In genomic region chr14:61345144-61345482, GRCh38 we compare ENCODE assay signal across 12 cellular contexts. TPM values are rescaled to one million over a fixed set of nuclear protein-coding genes. Genes with fewer than 3 reads are reported as not detected.
DNase-seq lines count a peak whose midpoint lies in the region; ATAC-seq and TF ChIP-seq lines count a peak whose summit lies in the region.
"Had no signal": no experiment of that assay in that cellular context is flagged by ENCODE, and none has a peak within 500 bp of the region (broad histone marks: within the 10 kb centered on the region; RNA-seq: fewer than 3 reads in every experiment).

No MANE protein-coding gene starts in this region.

- peak overlapping the region; percentile 84 to 94 for H3K4me3 Mint-ChIP-seq in activated T-cell treated with anti-CD3 and anti-CD28 coated beads, Interleukin-2, amount 50 U/mL, for 72 hours
- peak overlapping the region; percentile 75 to 80 for H3K4me3 Mint-ChIP-seq in effector memory CD8-positive, alpha-beta T cell

- H3K9me3 ChIP-seq in Peyer's patch, result no peaks in the 10 kb centered on the region
- no peaks in the 10 kb centered on the region for H3K9me3 ChIP-seq in stomach
- H3K9me3 ChIP-seq: testis had no signal

- peaks cover 0 to 5% (median 0%) of the 10 kb centered on the region in 4 donors for H3K4me1 ChIP-seq in Peyer's patch
- peaks cover 0 to 36% (median 0%) of the 10 kb centered on the region in 4 donors for H3K4me1 ChIP-seq in stomach
- H3K4me1 ChIP-seq: testis had no signal

- no peak for TF ChIP-seq CTCF in Peyer's patch (IDR thresholded peaks at IDR 0.05)
- TF ChIP-seq CTCF in stomach (IDR thresholded peaks at IDR 0.05), result no peak

- no peaks in the 10 kb centered on the region for H3K27me3 ChIP-seq in Peyer's patch
- no peaks in the 10 kb centered on the region for H3K27me3 ChIP-seq in stomach
- H3K27me3 ChIP-seq: hepatocyte, testis had no signal

- no peaks in the 10 kb centered on the region for H3K27me3 Mint-ChIP-seq in activated T-cell treated with anti-CD3 and anti-CD28 coated beads, Interleukin-2, amount 50 U/mL, for 72 hours (ENCODE audit: low read depth)
- no peaks in the 10 kb centered on the region for H3K27me3 Mint-ChIP-seq in effector memory CD8-positive, alpha-beta T cell

- peaks cover 100% of the 10 kb centered on the region for H3K4me1 Mint-ChIP-seq in activated T-cell treated with anti-CD3 and anti-CD28 coated beads, Interleukin-2, amount 50 U/mL, for 72 hours (ENCODE audit: low read depth)
- H3K4me1 Mint-ChIP-seq in effector memory CD8-positive, alpha-beta T cell (ENCODE audit: low read depth in 2 of 2), result peaks cover 90 to 95% of the 10 kb centered on the region in 2 donors

- TF ChIP-seq EP300 in stomach (IDR thresholded peaks at IDR 0.05), result no peak

- H3K27ac ChIP-seq in Peyer's patch (peak overlapping the region; percentile 25 to 67 (median 44)), stomach (peak overlapping the region in 4 of 5 donors; percentile 52 to 77 (median 70))
- H3K27ac ChIP-seq: hepatocyte, testis had no signal

- TF ChIP-seq POLR2A in Peyer's patch (IDR thresholded peaks at IDR 0.05), result no peak
- TF ChIP-seq POLR2A in stomach (IDR thresholded peaks at IDR 0.05), result no peak

- no peak overlapping the region for H3K4me3 ChIP-seq in Peyer's patch
- no peak overlapping the region for H3K4me3 ChIP-seq in stomach
- H3K4me3 ChIP-seq: hepatocyte, testis had no signal

- DNase-seq in activated T-cell treated with anti-CD3 and anti-CD28 coated beads, Interleukin-2, amount 50 U/mL, for 72 hours, result no peak
- no peak for DNase-seq in activated T-cell treated with anti-CD3 and anti-CD28 coated beads, Interleukin-2, amount 50 U/mL, for 48 hours
- no peak for DNase-seq in Peyer's patch
- DNase-seq in effector memory CD8-positive, alpha-beta T cell, result no peak
- no peak for DNase-seq in stomach
- no peak for DNase-seq in activated effector memory CD4-positive, alpha-beta T cell treated with Interleukin-2 at 50 U/mL for 16 hours
- DNase-seq in NCI-H2107 (lab: John Stamatoyannopoulos, UW), result no peak
- DNase-seq: HCEC 1CT, NCI-H345, testis had no signal

- intact Hi-C loops in stomach (cut with DNase I; ENCODE audit: low total_unique reads), result no loop called here

- H3K36me3 ChIP-seq in Peyer's patch, result no peaks in the 10 kb centered on the region
- H3K36me3 ChIP-seq in stomach, result no peaks in the 10 kb centered on the region

- ATAC-seq in activated T-cell treated with anti-CD3 and anti-CD28 coated beads, Interleukin-2, amount 50 U/mL, for 72 hours (replicated peaks in 1 of 2), result no peak
- no peak for ATAC-seq in effector memory CD8-positive, alpha-beta T cell (replicated peaks)
- no peak for ATAC-seq in HG03354 (IDR thresholded peaks at IDR 0.05; ENCODE audit: poor library complexity, severe bottlenecking, unreplicated experiment)

- peaks cover 10 to 14% of the 10 kb centered on the region in 2 donors for H3K36me3 Mint-ChIP-seq in activated T-cell treated with anti-CD3 and anti-CD28 coated beads, Interleukin-2, amount 50 U/mL, for 72 hours (ENCODE audit: insufficient read depth in 2 of 2)
- H3K36me3 Mint-ChIP-seq in effector memory CD8-positive, alpha-beta T cell (ENCODE audit: insufficient read depth), result peaks cover 63% of the 10 kb centered on the region

- peak overlapping the region; percentile 99 for H3K27ac Mint-ChIP-seq in activated T-cell treated with anti-CD3 and anti-CD28 coated beads, Interleukin-2, amount 50 U/mL, for 72 hours
- H3K27ac Mint-ChIP-seq in effector memory CD8-positive, alpha-beta T cell, result peak overlapping the region; percentile 94 to 95

- 58 to 75% (median 70%) methylated on average over 2 of the region's 2 CpGs for WGBS in stomach, 5 donors

- peaks cover 3 to 4% of the 10 kb centered on the region in 2 donors for H3K9me3 Mint-ChIP-seq in activated T-cell treated with anti-CD3 and anti-CD28 coated beads, Interleukin-2, amount 50 U/mL, for 72 hours
- no peaks in the 10 kb centered on the region for H3K9me3 Mint-ChIP-seq in effector memory CD8-positive, alpha-beta T cell

RNA-seq across cellular contexts. Expression of gene PRKCH, which starts 23.7 kb away (rescaled TPM):
- total RNA-seq in activated T-cell treated with anti-CD3 and anti-CD28 coated beads, Interleukin-2, amount 50 U/mL, for 72 hours, result 100 to 1,000 TPM; 127 to 143 TPM
- total RNA-seq in Peyer's patch (10 to 100 TPM; 32.5 to 64.2 (median 53.0) TPM), stomach (10 to 100 TPM in 4 of 5 donors, 1 to 10 TPM in 1; 6.1 to 84.0 (median 46.3) TPM)
- 1 to 10 TPM; 5.5 to 7.5 (median 6.1) TPM for polyA plus RNA-seq in stomach
